In the genomic region with DNA sequence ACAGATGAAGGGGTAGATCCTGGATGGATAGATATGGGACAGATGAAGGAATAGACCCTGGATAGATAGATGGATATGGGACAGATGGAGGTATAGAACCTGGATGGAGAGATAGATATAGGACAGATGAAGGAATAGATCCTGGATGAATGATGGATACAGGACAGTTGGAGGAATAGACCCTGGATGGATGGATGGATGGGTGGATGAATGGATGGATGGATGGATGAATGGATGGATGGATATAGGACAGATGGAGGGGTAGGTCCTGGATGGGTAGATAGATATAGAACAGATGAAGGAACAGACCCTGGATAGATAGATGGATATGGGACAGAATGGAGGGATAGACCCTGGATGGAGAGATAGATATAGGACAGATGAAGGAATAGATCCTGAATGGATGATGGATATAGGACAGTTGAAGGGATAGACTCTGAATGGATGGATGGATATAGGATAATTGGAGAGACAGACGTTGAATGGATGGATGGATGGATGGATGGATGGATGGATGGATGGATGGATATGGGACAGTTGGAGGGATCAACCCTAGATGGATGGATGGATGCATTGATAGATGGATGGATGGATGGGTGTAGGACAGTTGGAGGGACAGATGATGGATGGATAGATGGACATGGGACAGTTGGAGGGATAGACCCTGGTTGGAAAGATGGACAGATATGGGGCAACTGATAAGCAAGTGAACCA, we compare ENCODE assay signal across 32 cellular contexts. TPM values are rescaled to one million over a fixed set of nuclear protein-coding genes. Genes with fewer than 3 reads are reported as not detected.
"Had no signal": no experiment of that assay in that cellular context is flagged by ENCODE, and none has a peak within 500 bp of the region (broad histone marks: within the 10 kb centered on the region; RNA-seq: fewer than 3 reads in every experiment).

No MANE protein-coding gene starts in this region.

- FAIRE-seq: astrocyte had no signal

- H3K36me3 ChIP-seq: adrenal gland, ascending aorta, brain microvascular endothelial cell, breast epithelium, cardiac muscle cell had no signal

- H3K9me3 ChIP-seq: adrenal gland, ascending aorta, body of pancreas, breast epithelium had no signal

- H3K27ac ChIP-seq: adrenal gland, ascending aorta, body of pancreas, brain microvascular endothelial cell, breast epithelium, cardiac muscle cell had no signal

- H3K4me3 ChIP-seq: adrenal gland, ascending aorta, body of pancreas, breast epithelium, cardiac muscle cell had no signal

- H3K4me1 ChIP-seq: adrenal gland, ascending aorta, body of pancreas, breast epithelium had no signal

- DNase-seq: activated effector memory CD4-positive, alpha-beta T cell treated with anti-CD3 and anti-CD28 coated beads, Interleukin-2, amount 50 U/mL, for 16 hours; activated effector memory CD4-positive, alpha-beta T cell treated with Interleukin-2 at 50 U/mL for 16 hours; activated gamma-delta T cell; activated gamma-delta T cell treated with Interleukin-2 at 50 U/mL for 16 hours; activated naive CD4-positive, alpha-beta T cell; activated naive CD4-positive, alpha-beta T cell treated with anti-CD3 and anti-CD28 coated beads for 36 hours; activated naive CD4-positive, alpha-beta T cell treated with anti-CD3 and anti-CD28 coated beads, Interleukin-2, amount 10 ng/mL, durations not matched to agents 7 days and 5 days; activated naive CD4-positive, alpha-beta T cell treated with anti-CD3 and anti-CD28 coated beads, Interleukin-2, amount 50 U/mL, for 16 hours; activated naive CD4-positive, alpha-beta T cell treated with Interleukin-2 at 50 U/mL for 16 hours; activated naive CD8-positive, alpha-beta T cell treated with anti-CD3 and anti-CD28 coated beads for 36 hours; activated naive CD8-positive, alpha-beta T cell treated with anti-CD3 and anti-CD28 coated beads, Interleukin-2, amount 10 ng/mL, durations not matched to agents 7 days and 5 days; activated naive CD8-positive, alpha-beta T cell treated with anti-CD3 and anti-CD28 coated beads, Interleukin-2, amount 50 U/mL, for 24 hours; activated T-cell treated with anti-CD3 and anti-CD28 coated beads, Interleukin-2, amount 50 U/mL, for 1 hour; activated T-cell treated with anti-CD3 and anti-CD28 coated beads, Interleukin-2, amount 50 U/mL, for 24 hours; activated T-cell treated with anti-CD3 and anti-CD28 coated beads, Interleukin-2, amount 50 U/mL, for 4 hours; activated T-cell treated with anti-CD3 and anti-CD28 coated beads, Interleukin-2, amount 50 U/mL, for 48 hours; activated T-cell treated with anti-CD3 and anti-CD28 coated beads, Interleukin-2, amount 50 U/mL, for 72 hours; adrenal gland; amniotic stem cell; amygdala; anterior cingulate cortex; aorta; body of pancreas; brain microvascular endothelial cell; central memory CD4-positive, alpha-beta T cell; cerebellar nuclear complex had no signal

- H3K27me3 ChIP-seq: adrenal gland, ascending aorta, body of pancreas, brain microvascular endothelial cell, breast epithelium, cardiac muscle cell had no signal

- ATAC-seq: activated naive CD4-positive, alpha-beta T cell treated with anti-CD3 and anti-CD28 coated beads, Interleukin-2, amount 50 U/mL, for 72 hours; activated naive CD8-positive, alpha-beta T cell treated with anti-CD3 and anti-CD28 coated beads, Interleukin-2, amount 50 U/mL, for 24 hours; activated T-cell treated with anti-CD3 and anti-CD28 coated beads, Interleukin-2, amount 50 U/mL, for 4 hours; activated T-cell treated with anti-CD3 and anti-CD28 coated beads, Interleukin-2, amount 50 U/mL, for 72 hours; activated T-helper 17 cell treated with anti-CD3 and anti-CD28 coated beads, Interleukin-2, amount 50 U/mL, for 72 hours; body of pancreas had no signal

RNA-seq across cellular contexts. Expression of a gene that starts 32.2 kb away (rescaled TPM):
- total RNA-seq: activated naive CD4-positive, alpha-beta T cell treated with anti-CD3 and anti-CD28 coated beads for 36 hours; ascending aorta had no signal
- polyA plus RNA-seq: aorta had no signal
